Comparison of ENCODE assay signal across 8 cellular contexts in the genomic region with DNA sequence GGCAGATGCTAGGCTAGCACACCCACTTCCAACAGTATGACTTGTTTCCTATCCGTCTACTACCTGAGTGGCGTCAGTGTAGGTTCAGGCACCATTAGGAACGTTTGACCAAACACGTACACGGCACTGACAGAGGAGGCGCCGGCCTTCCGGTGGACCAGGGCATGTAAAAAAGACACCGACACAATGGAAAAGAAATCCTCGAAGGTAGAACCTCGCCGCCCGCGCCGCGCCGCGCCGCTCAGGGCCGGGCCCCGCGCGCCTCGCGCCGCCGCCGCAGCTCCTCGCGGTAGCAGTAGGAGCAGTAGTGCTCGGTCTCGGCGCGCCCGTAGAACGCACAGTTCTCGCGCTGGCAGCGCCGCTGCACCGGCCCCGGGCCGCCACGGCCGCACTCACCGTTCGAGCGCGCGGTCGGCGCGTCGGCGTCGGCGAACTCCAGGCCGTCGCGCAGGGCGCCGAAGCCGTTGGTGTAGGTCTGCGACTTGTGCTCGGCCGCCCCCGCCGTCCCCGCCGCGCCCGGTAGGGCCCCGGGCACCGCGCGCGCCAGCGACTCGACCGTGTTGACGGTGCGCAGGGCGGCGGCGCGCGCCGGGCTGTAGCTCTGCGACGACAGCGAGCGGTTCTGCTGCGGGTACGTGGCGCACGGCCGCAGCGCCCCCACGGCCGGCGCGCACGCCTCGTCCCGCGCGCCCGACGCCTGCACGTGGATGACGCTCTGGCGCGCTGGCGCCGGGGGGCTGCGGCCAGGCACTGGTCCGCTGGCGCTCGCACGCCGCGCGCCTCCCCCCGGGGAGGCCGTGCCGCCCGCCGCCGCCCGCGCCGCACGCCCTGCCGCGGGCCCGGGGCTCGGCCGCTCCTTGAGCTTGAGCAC.
DNase-seq lines count a peak whose midpoint lies in the region; ATAC-seq, FAIRE-seq and TF ChIP-seq lines count a peak whose summit lies in the region.

No MANE protein-coding gene starts in this region.

- no peak overlapping the region for H2AK5ac ChIP-seq in mesendoderm (ENCODE audit: low read length)

- H3K27me3 Mint-ChIP-seq in T-helper 1 cell treated with Interleukin-12 subunit alpha and Interleukin-12 subunit beta and Interleukin-4 antibody, amounts not matched to agents 30 μg/mL and 1 μg/mL, for 36 hours (ENCODE audit: low read depth), result no peaks in the 10 kb centered on the region

- TF ChIP-seq RAD21 in GM12878 (IDR thresholded peaks at IDR 0.05; ENCODE audit: insufficient read depth, low read depth, low read length), result no peak

- H3K27ac ChIP-seq in GM12878 (ENCODE audit: control insufficient read depth, insufficient read depth) (no peak overlapping the region), mesendoderm (ENCODE audit: low read depth, low read length) (no peak overlapping the region), tibial nerve (no peak overlapping the region)

- H3K4me1 Mint-ChIP-seq in T-helper 1 cell treated with Interleukin-12 subunit alpha and Interleukin-12 subunit beta and Interleukin-4 antibody, amounts not matched to agents 30 μg/mL and 1 μg/mL, for 36 hours (ENCODE audit: low read depth), result peaks cover 52% of the 10 kb centered on the region

- H2AFZ ChIP-seq in GM12878 (ENCODE audit: control insufficient read depth, low read depth, low read length), result peak overlapping the region; percentile 35

- H3K56ac ChIP-seq in mesendoderm (ENCODE audit: low read length), result peak overlapping the region; percentile 69

- H3K9ac ChIP-seq in GM12878 (ENCODE audit: control insufficient read depth, insufficient read depth, low read length) (no peak overlapping the region), mesendoderm (ENCODE audit: low read length) (peak overlapping the region; percentile 15)

- H3K4me2 ChIP-seq in GM12878 (ENCODE audit: control insufficient read depth, insufficient read depth), result peak overlapping the region; percentile 34; the same call in 1 of the 2 replicates
- peak overlapping the region; percentile 36 for H3K4me2 ChIP-seq in mesendoderm (ENCODE audit: low read length)

- H3K27ac Mint-ChIP-seq in T-helper 1 cell treated with Interleukin-12 subunit alpha and Interleukin-12 subunit beta and Interleukin-4 antibody, amounts not matched to agents 30 μg/mL and 1 μg/mL, for 36 hours, result peak overlapping the region; percentile 98

- H3K79me1 ChIP-seq in mesendoderm (ENCODE audit: low read length), result no peaks in the 10 kb centered on the region

- DNase-seq in GM12878 (ENCODE audit: low read depth, low spot score) (no peak), mesendoderm (no peak), tibial nerve (ENCODE audit: low spot score in 2 of 2) (no peak), kidney glomerular epithelial cell (lab: John Stamatoyannopoulos, UW) (no peak), HTR-8/SVneo (ENCODE audit: insufficient read length, low spot score) (no peak), NCI-H1048 (lab: John Stamatoyannopoulos, UW) (no peak)

- H3K27me3 ChIP-seq in GM12878 (replicated peaks in 1 of 2; ENCODE audit: control insufficient read depth in 2 of 2, insufficient read depth in 2 of 2, low read length in 1 of 2) (no peaks in the 10 kb centered on the region; a peak in 2 of 4 replicates), mesendoderm (ENCODE audit: insufficient read depth, low read length, poor library complexity) (peaks cover 11% of the 10 kb centered on the region), tibial nerve (peaks cover 0 to 21% of the 10 kb centered on the region in 2 donors)

- SMC1A ChIA-PET in GM12878 (lab: Charles Lee; ENCODE audit: uncharacterized antibody, unreplicated experiment), result no interaction called here

- in situ Hi-C loops in GM12878 (cut with MboI), result no loop called here

- TF ChIP-seq EP300 in GM12878 (IDR thresholded peaks at IDR 0.05; ENCODE audit: borderline replicate concordance in 1 of 2, control insufficient read depth in 1 of 2, low read depth in 2 of 2, low read length in 2 of 2), result no peak
- TF ChIP-seq EP300 in tibial nerve (IDR thresholded peaks at IDR 0.05), result no peak

- no peaks in the 10 kb centered on the region for H3K9me3 Mint-ChIP-seq in T-helper 1 cell treated with Interleukin-12 subunit alpha and Interleukin-12 subunit beta and Interleukin-4 antibody, amounts not matched to agents 30 μg/mL and 1 μg/mL, for 36 hours

- no peak overlapping the region for H3K18ac ChIP-seq in mesendoderm (ENCODE audit: low read length)

- intact Hi-C loops in GM12878 (cut with micrococcal nuclease; ENCODE audit: unreplicated experiment), result loop anchor here (10.0 kb wide), 1 partner anchor 498 kb away; no protein-coding TSS in a partner anchor

- TF ChIP-seq CTCF in GM12878 (IDR thresholded peaks at IDR 0.05 in 2 of 3, conservative IDR thresholded peaks at IDR 0.05 in 1 of 3; ENCODE audit: control insufficient read depth in 2 of 3, extremely low read depth in 1 of 3, insufficient read depth in 1 of 3, low read depth in 3 of 3, low read length in 3 of 3) (no peak), tibial nerve (IDR thresholded peaks at IDR 0.05) (no peak)

- no peak overlapping the region for H3K4me3 ChIP-seq in GM12878
- H3K4me3 ChIP-seq in mesendoderm (ENCODE audit: low read length), result no peak overlapping the region
- H3K4me3 ChIP-seq in tibial nerve, result peak overlapping the region in 3 of 4 donors; percentile 5 to 43 (median 18)

- H3K4ac ChIP-seq in mesendoderm (ENCODE audit: low read depth, low read length), result no peak overlapping the region

- no peak for TF ChIP-seq POLR2A in GM12878 (IDR thresholded peaks at IDR 0.05; ENCODE audit: low read depth, low read length)
- TF ChIP-seq POLR2A in tibial nerve (IDR thresholded peaks at IDR 0.05), result no peak

- POLR2A ChIA-PET in GM12878 (lab: Charles Lee), result no interaction called here

- H4K5ac ChIP-seq in mesendoderm (ENCODE audit: low read length), result no peak overlapping the region

- peaks cover 35% of the 10 kb centered on the region for H3K36me3 Mint-ChIP-seq in T-helper 1 cell treated with Interleukin-12 subunit alpha and Interleukin-12 subunit beta and Interleukin-4 antibody, amounts not matched to agents 30 μg/mL and 1 μg/mL, for 36 hours (ENCODE audit: low read depth)

- H3K36me3 ChIP-seq in GM12878 (ENCODE audit: control insufficient read depth in 2 of 2, insufficient read depth in 2 of 2, low read length in 1 of 2) (no peaks in the 10 kb centered on the region), mesendoderm (ENCODE audit: control insufficient read depth, insufficient read depth, low read length) (no peaks in the 10 kb centered on the region), tibial nerve (peaks cover 0 to 7% (median 0%) of the 10 kb centered on the region in 3 donors)

- H2BK120ac ChIP-seq in mesendoderm (ENCODE audit: low read depth, low read length), result no peak overlapping the region

- H3K4me1 ChIP-seq in GM12878 (ENCODE audit: control insufficient read depth, insufficient read depth, low read length) (peaks cover 11% of the 10 kb centered on the region), mesendoderm (ENCODE audit: control insufficient read depth, low read depth, low read length) (no peaks in the 10 kb centered on the region), tibial nerve (peaks cover 0 to 15% (median 6%) of the 10 kb centered on the region in 4 donors)

- 16% methylated on average over 67 of the region's 138 CpGs for WGBS in GM12878 (ENCODE audit: insufficient coverage, insufficient replicate concordance, low lambda C conversion rate, missing lambda C conversion rate)
- no CpG with 5 or more reads among the region's 138 CpGs for WGBS in mesendoderm (ENCODE audit: extremely low coverage, insufficient coverage, low lambda C conversion rate)
- WGBS in tibial nerve, 2 donors, result 7 to 8% methylated on average over 68 to 81 of the region's 138 CpGs

- RAD21 ChIA-PET in GM12878 (lab: Charles Lee; ENCODE audit: unreplicated experiment), result no interaction called here

- H4K8ac ChIP-seq in mesendoderm (ENCODE audit: low read depth, low read length), result no peak overlapping the region

- peak overlapping the region; percentile 98 for H3K4me3 Mint-ChIP-seq in T-helper 1 cell treated with Interleukin-12 subunit alpha and Interleukin-12 subunit beta and Interleukin-4 antibody, amounts not matched to agents 30 μg/mL and 1 μg/mL, for 36 hours

- H2BK5ac ChIP-seq in mesendoderm (ENCODE audit: low read length), result no peak overlapping the region

- FAIRE-seq in GM12878 (lab: Jason Lieb, UNC) (no peak), HTR-8/SVneo (lab: Jason Lieb, UNC) (no peak)

- CTCF ChIA-PET in GM12878 (lab: Yijun Ruan, JAX), result interaction anchor here (1.7 kb wide), 1 partner anchor 10 kb away, joined by 6 read pairs; no protein-coding TSS in a partner anchor

- ATAC-seq in GM12878, result no peak
- ATAC-seq in HG03354 (IDR thresholded peaks at IDR 0.05; ENCODE audit: poor library complexity, severe bottlenecking, unreplicated experiment), result no peak

- H2BK15ac ChIP-seq in mesendoderm (replicated peaks; ENCODE audit: low read depth), result no peak overlapping the region

- H3K9me3 ChIP-seq in GM12878 (replicated peaks; ENCODE audit: control insufficient read depth, insufficient read depth, low read length) (no peaks in the 10 kb centered on the region; the same call in 2 of the 3 replicates), tibial nerve (no peaks in the 10 kb centered on the region)

- no peak overlapping the region for H3K23ac ChIP-seq in mesendoderm (ENCODE audit: low read length)

- no TSS peak for BruUV-seq in GM12878 (replicated peaks; lab: Mats Ljungman, UMichigan)

- no peaks in the 10 kb centered on the region for H4K20me1 ChIP-seq in GM12878 (ENCODE audit: control insufficient read depth, insufficient read depth)

- H3K79me2 ChIP-seq in GM12878 (ENCODE audit: control insufficient read depth, insufficient read depth, low read length) (no peaks in the 10 kb centered on the region), mesendoderm (ENCODE audit: control insufficient read depth, insufficient read depth, low read length) (no peaks in the 10 kb centered on the region)

TF ChIP-seq in GM12878, 131 proteins besides CTCF, POLR2A, EP300 and RAD21:
- no peak for TF ChIP-seq NFXL1 (IDR thresholded peaks at IDR 0.05; ENCODE audit: borderline replicate concordance)
- TF ChIP-seq IKZF1 (conservative IDR thresholded peaks at IDR 0.05), result 0 out of 2 replicates have a peak, but pooled peaks have one; percentile 42
- no peak for TF ChIP-seq RAD51 (IDR thresholded peaks at IDR 0.05)
- 0 out of 2 replicates have a peak, but pooled peaks have one; percentile 24 for TF ChIP-seq GATAD2B (conservative IDR thresholded peaks at IDR 0.05; ENCODE audit: low read depth)
- no peak for TF ChIP-seq FOS (IDR thresholded peaks at IDR 0.05; ENCODE audit: borderline replicate concordance, extremely low read depth, insufficient read length)
TF ChIP-seq in GM12878: peak in this region for 2.

Comparison
In these comparisons a context has a peak if more than half of its experiments do, and no peak if none do; other contexts are left out.
1. H3K4me3 ChIP-seq: peak in tibial nerve (3 of 4); none in GM12878 (single experiment) and mesendoderm (single experiment).